In genomic region chr6:72140795-72141194, GRCh38 we compare ENCODE assay signal across 17 cellular contexts.
DNase-seq lines count a peak whose midpoint lies in the region; ATAC-seq and TF ChIP-seq lines count a peak whose summit lies in the region.
"Had no signal": no experiment of that assay in that cellular context is flagged by ENCODE, and none has a peak within 500 bp of the region (broad histone marks: within the 10 kb centered on the region; RNA-seq: fewer than 3 reads in every experiment).

No MANE protein-coding gene starts in this region.

- H3F3A ChIP-seq in SK-N-SH (replicated peaks; ENCODE audit: insufficient read depth): no peaks in the 10 kb centered on the region

- POLR2A ChIA-PET in SK-N-SH (lab: Yijun Ruan, JAX): no interaction called here

- intact Hi-C loops in aorta (cut with DNase I): no loop called here

- peak overlapping the region; percentile 40; the same call in 1 of the 2 replicates for H2AFZ ChIP-seq in SK-N-SH (ENCODE audit: low read depth)

- H3K9ac ChIP-seq in SK-N-SH: no peak overlapping the region

- ATAC-seq in HG02970 (IDR thresholded peaks at IDR 0.05; ENCODE audit: low FRiP score, unreplicated experiment) (no peak), aorta (ENCODE audit: low FRiP score) (no peak)
- ATAC-seq: activated naive CD4-positive, alpha-beta T cell treated with anti-CD3 and anti-CD28 coated beads, Interleukin-2, amount 50 U/mL, for 72 hours; left lobe of liver had no signal

- peak; percentile 50 for TF ChIP-seq RAD21 in SK-N-SH (IDR thresholded peaks at IDR 0.05; ENCODE audit: low read length)

- H3K36me3 ChIP-seq in SK-N-SH (replicated peaks in 1 of 2; ENCODE audit: control insufficient read depth in 1 of 2, insufficient read depth in 2 of 2, low read length in 1 of 2) (no peaks in the 10 kb centered on the region), aorta (ENCODE audit: control insufficient read depth in 1 of 2, insufficient read depth in 2 of 2, low read length in 1 of 2) (no peaks in the 10 kb centered on the region)
- H3K36me3 ChIP-seq: Peyer's patch, thoracic aorta had no signal

- H3K27me3 ChIP-seq in SK-N-SH (ENCODE audit: insufficient read depth) (no peaks in the 10 kb centered on the region), aorta (ENCODE audit: control insufficient read depth in 1 of 2, insufficient read depth in 2 of 2, low read length in 1 of 2) (no peaks in the 10 kb centered on the region)
- H3K27me3 ChIP-seq: Peyer's patch had no signal

- H3K4me2 ChIP-seq in SK-N-SH: no peak overlapping the region

- TF ChIP-seq CTCF in AG09319 (IDR thresholded peaks at IDR 0.05; ENCODE audit: low read depth, low read length) (peak; percentile 16; the same call in 1 of the 2 replicates), SK-N-SH (IDR thresholded peaks at IDR 0.05) (peak; percentile 49)

- DNase-seq in AG09319 (ENCODE audit: extremely low read depth, low read depth): no peak
- peak; percentile 7 for DNase-seq in HPDE6-E6E7 (ENCODE audit: extremely low spot score)
- DNase-seq in SK-N-SH: no peak
- DNase-seq in iPS-NIHi11 (ENCODE audit: low spot score): peak; percentile 5
- no peak for DNase-seq in activated CD4-positive, alpha-beta T cell treated with anti-CD3 and anti-CD28 coated beads, Interleukin-2, amount 50 U/mL, for 48 hours
- DNase-seq in SKM-1 (lab: John Stamatoyannopoulos, UW; ENCODE audit: unreplicated experiment): no peak
- DNase-seq in aorta: no peak
- DNase-seq: activated CD4-positive, CD25-positive, alpha-beta regulatory T cell treated with anti-CD3 and anti-CD28 coated beads, Interleukin-2, amount 50 U/mL, for 72 hours; CD4-positive, CD25-positive, alpha-beta regulatory T cell; central memory CD4-positive, alpha-beta T cell; NCI-H1436 treated with DMSO at 0.1 percent for 48 hours; NCI-H446 treated with DMSO at 0.1 percent for 48 hours; Peyer's patch had no signal

- TF ChIP-seq EP300 in SK-N-SH (IDR thresholded peaks at IDR 0.05; ENCODE audit: borderline replicate concordance in 1 of 2, low read depth in 1 of 2, low read length in 1 of 2): no peak

- H3K9me3 ChIP-seq in SK-N-SH (no peaks in the 10 kb centered on the region), aorta (ENCODE audit: control insufficient read depth, low read length) (no peaks in the 10 kb centered on the region)
- H3K9me3 ChIP-seq: Peyer's patch, thoracic aorta had no signal

- H3K27ac ChIP-seq in SK-N-SH (ENCODE audit: low read depth in 2 of 2, low read length in 1 of 2) (no peak overlapping the region), aorta (ENCODE audit: low read depth in 1 of 2, low read length in 2 of 2) (no peak overlapping the region)
- H3K27ac ChIP-seq: Peyer's patch, thoracic aorta had no signal

- CTCF ChIA-PET in SK-N-SH (lab: Yijun Ruan, JAX): no interaction called here

- H3K79me2 ChIP-seq in SK-N-SH (ENCODE audit: insufficient read depth): no peaks in the 10 kb centered on the region

- H3K9me2 ChIP-seq in SK-N-SH: no peaks in the 10 kb centered on the region

- no peaks in the 10 kb centered on the region; a peak in 1 of 4 replicates for H3K4me1 ChIP-seq in SK-N-SH (ENCODE audit: control insufficient read depth in 1 of 2, insufficient read depth in 2 of 2, low read depth in 1 of 2, low read length in 1 of 2)
- H3K4me1 ChIP-seq in aorta (ENCODE audit: control insufficient read depth in 1 of 2, insufficient read depth in 2 of 2, low read length in 2 of 2): no peaks in the 10 kb centered on the region
- H3K4me1 ChIP-seq: Peyer's patch had no signal

- H3K4me3 ChIP-seq in SK-N-SH (ENCODE audit: low read depth in 2 of 2, low read length in 1 of 2): no peak overlapping the region
- no peak overlapping the region for H3K4me3 ChIP-seq in aorta (ENCODE audit: low read length in 2 of 2)
- H3K4me3 ChIP-seq: Peyer's patch, thoracic aorta had no signal

- H4K20me1 ChIP-seq in SK-N-SH (ENCODE audit: insufficient read depth): no peaks in the 10 kb centered on the region

TF ChIP-seq in SK-N-SH, 30 proteins besides CTCF, POLR2A, EP300 and RAD21:
- no peak for TF ChIP-seq USF2 (IDR thresholded peaks at IDR 0.05; ENCODE audit: borderline replicate concordance, low read depth, low read length)
- TF ChIP-seq RCOR1 (IDR thresholded peaks at IDR 0.05; ENCODE audit: low read length): no peak
- no peak for TF ChIP-seq SMC3 (IDR thresholded peaks at IDR 0.05; ENCODE audit: low read depth, low read length)
- TF ChIP-seq RFX5 (IDR thresholded peaks at IDR 0.05; ENCODE audit: low read length): no peak
- no peak for TF ChIP-seq JUND (IDR thresholded peaks at IDR 0.05)
- no peak for TF ChIP-seq PBX3 (IDR thresholded peaks at IDR 0.05)
- TF ChIP-seq RXRA (IDR thresholded peaks at IDR 0.05; ENCODE audit: borderline replicate concordance, low read depth): no peak
- TF ChIP-seq MAX (IDR thresholded peaks at IDR 0.05; ENCODE audit: low read depth): no peak
- no peak for TF ChIP-seq TCF12 (IDR thresholded peaks at IDR 0.05)
- no peak for TF ChIP-seq ELF1 (IDR thresholded peaks at IDR 0.05)
- TF ChIP-seq ZBTB33 (IDR thresholded peaks at IDR 0.05; ENCODE audit: borderline replicate concordance, low read depth): no peak

Comparison
In these comparisons a context has a peak if more than half of its experiments do, and no peak if none do; other contexts are left out.
1. DNase-seq: peak in HPDE6-E6E7 (single experiment) and iPS-NIHi11 (single experiment); none in AG09319 (single experiment), SK-N-SH (single experiment), activated CD4-positive, alpha-beta T cell treated with anti-CD3 and anti-CD28 coated beads, Interleukin-2, amount 50 U/mL, for 48 hours (0 of 2), SKM-1 (single experiment) and aorta (0 of 2).